Comparison of ENCODE assay signal across 18 cellular contexts in genomic region chr5:15133456-15133965, GRCh38.
DNase-seq lines count a peak whose midpoint lies in the region; ATAC-seq and TF ChIP-seq lines count a peak whose summit lies in the region.
"Had no signal": no experiment of that assay in that cellular context is flagged by ENCODE, and none has a peak within 500 bp of the region (broad histone marks: within the 10 kb centered on the region; RNA-seq: fewer than 3 reads in every experiment).

No MANE protein-coding gene starts in this region.

- TF ChIP-seq POLR2A in adrenal gland (IDR thresholded peaks at IDR 0.05) = no peak

- H3K4me2 ChIP-seq in GM23338 = no peak overlapping the region
- H3K4me2 ChIP-seq: A549; BLaER1 treated with 17β-estradiol and CSF1 and Interleukin-3, amounts not matched to agents 10 nM and 100 nM had no signal

- TF ChIP-seq CTCF in left ventricle myocardium inferior (IDR thresholded peaks at IDR 0.05; ENCODE audit: borderline replicate concordance) (no peak), right atrium auricular region (IDR thresholded peaks at IDR 0.05) (no peak), GM23338 (conservative IDR thresholded peaks at IDR 0.05; ENCODE audit: low read depth in 2 of 2) (no peak), adrenal gland (IDR thresholded peaks at IDR 0.05) (no peak)

- no peaks in the 10 kb centered on the region for H3K9me2 ChIP-seq in GM23338 (ENCODE audit: insufficient read depth)

- WGBS in adrenal gland, 4 donors = 66 to 79% (median 72%) methylated on average over 3 of the region's 3 CpGs

- H3K4me1 Mint-ChIP-seq in GM23338 = peaks cover 16% of the 10 kb centered on the region
- H3K4me1 Mint-ChIP-seq: B cell had no signal

- H3K27me3 ChIP-seq in left ventricle myocardium inferior (ENCODE audit: low read depth) (no peaks in the 10 kb centered on the region), right atrium auricular region (no peaks in the 10 kb centered on the region), GM23338 (ENCODE audit: insufficient read depth) (no peaks in the 10 kb centered on the region), adrenal gland (no peaks in the 10 kb centered on the region)
- H3K27me3 ChIP-seq: BLaER1 treated with 17β-estradiol and CSF1 and Interleukin-3, amounts not matched to agents 10 nM and 100 nM had no signal

- H3K27ac ChIP-seq in left ventricle myocardium inferior (replicated peaks) (no peak overlapping the region), right atrium auricular region (no peak overlapping the region), GM23338 (ENCODE audit: low read depth) (no peak overlapping the region), adrenal gland (no peak overlapping the region)
- H3K27ac ChIP-seq: 22Rv1; A549; BLaER1 treated with 17β-estradiol and CSF1 and Interleukin-3, amounts not matched to agents 10 nM and 100 nM; C4-2B had no signal

- H3K4me1 ChIP-seq in left ventricle myocardium inferior (peaks cover 11% of the 10 kb centered on the region), right atrium auricular region (no peaks in the 10 kb centered on the region), GM23338 (ENCODE audit: insufficient read depth) (no peaks in the 10 kb centered on the region), adrenal gland (replicated peaks in 1 of 2) (no peaks in the 10 kb centered on the region)
- H3K4me1 ChIP-seq: A549, Caco-2 had no signal

- H3K9me3 Mint-ChIP-seq in GM23338 = peaks cover 5% of the 10 kb centered on the region; the same call in 2 of the 3 replicates

- peaks cover 1% of the 10 kb centered on the region for H3K27me3 Mint-ChIP-seq in GM23338 (ENCODE audit: insufficient read depth, low read depth, poor library complexity)
- H3K27me3 Mint-ChIP-seq: B cell; CD4-positive, alpha-beta T cell had no signal

- H3K4me3 Mint-ChIP-seq in GM23338 = no peak overlapping the region
- H3K4me3 Mint-ChIP-seq: B cell; CD4-positive, alpha-beta T cell; CD8-positive, alpha-beta T cell had no signal

- intact Hi-C loops in Right ventricle myocardium inferior (cut with DNase I) (no loop called here), left ventricle myocardium inferior (cut with micrococcal nuclease) (no loop called here), left ventricle myocardium superior (cut with micrococcal nuclease) (no loop called here), adrenal gland (cut with DNase I) (no loop called here)

- H3K36me3 ChIP-seq in left ventricle myocardium inferior = no peaks in the 10 kb centered on the region
- H3K36me3 ChIP-seq in right atrium auricular region = no peaks in the 10 kb centered on the region
- no peaks in the 10 kb centered on the region for H3K36me3 ChIP-seq in GM23338 (ENCODE audit: insufficient read depth)
- H3K36me3 ChIP-seq in adrenal gland (replicated peaks in 1 of 2) = no peaks in the 10 kb centered on the region
- H3K36me3 ChIP-seq: BLaER1 treated with 17β-estradiol and CSF1 and Interleukin-3, amounts not matched to agents 10 nM and 100 nM had no signal

- H3K36me3 Mint-ChIP-seq in GM23338 (ENCODE audit: low read depth) = peaks cover 7% of the 10 kb centered on the region; the same call in 1 of the 3 replicates
- H3K36me3 Mint-ChIP-seq: CD8-positive, alpha-beta T cell had no signal

- no peaks in the 10 kb centered on the region for H4K20me1 ChIP-seq in GM23338 (replicated peaks; ENCODE audit: insufficient read depth)
- H4K20me1 ChIP-seq: BLaER1 treated with 17β-estradiol and CSF1 and Interleukin-3, amounts not matched to agents 10 nM and 100 nM had no signal

- DNase-seq in Right ventricle myocardium inferior (ENCODE audit: missing footprints) (no peak), left ventricle myocardium inferior (no peak), left ventricle myocardium superior (no peak), right atrium auricular region (ENCODE audit: low spot score) (no peak), GM23338 (ENCODE audit: low spot score) (no peak), adrenal gland (no peak)
- DNase-seq: AML-193; Caco-2; Calu3; CD4-positive, alpha-beta T cell; CD8-positive, alpha-beta T cell; DMS79 treated with DMSO at 0.1 percent for 48 hours; GF-D8 had no signal

- H3K27ac Mint-ChIP-seq in GM23338 = no peak overlapping the region
- H3K27ac Mint-ChIP-seq: B cell; CD4-positive, alpha-beta T cell; CD8-positive, alpha-beta T cell had no signal

- no peak overlapping the region for H3K4me3 ChIP-seq in left ventricle myocardium inferior
- no peak overlapping the region for H3K4me3 ChIP-seq in right atrium auricular region
- H3K4me3 ChIP-seq in GM23338 = no peak overlapping the region
- H3K4me3 ChIP-seq in adrenal gland = no peak overlapping the region
- H3K4me3 ChIP-seq: A549; BLaER1 treated with 17β-estradiol and CSF1 and Interleukin-3, amounts not matched to agents 10 nM and 100 nM had no signal

- H2AFZ ChIP-seq in GM23338 = 0 out of 2 replicates have a peak overlapping the region, but pooled peaks have one; percentile 2

- H3K9me3 ChIP-seq in left ventricle myocardium inferior (replicated peaks) (no peaks in the 10 kb centered on the region), right atrium auricular region (no peaks in the 10 kb centered on the region), adrenal gland (replicated peaks in 1 of 3) (no peaks in the 10 kb centered on the region)
- H3K9me3 ChIP-seq: A549; BLaER1 treated with 17β-estradiol and CSF1 and Interleukin-3, amounts not matched to agents 10 nM and 100 nM had no signal

- ATAC-seq in Right ventricle myocardium inferior = peak; percentile 37
- peak; percentile 41 for ATAC-seq in left ventricle myocardium superior
- ATAC-seq in GM23338 = no peak
- ATAC-seq: A549; CD8-positive, alpha-beta T cell had no signal

- no peaks in the 10 kb centered on the region for H3F3A ChIP-seq in GM23338 (replicated peaks; ENCODE audit: low read depth)

- H3K79me2 ChIP-seq in GM23338 (replicated peaks; ENCODE audit: insufficient read depth) = no peaks in the 10 kb centered on the region

TF ChIP-seq in GM23338, 12 proteins besides CTCF, POLR2A, EP300 and RAD21 (continues in another document):
- TF ChIP-seq, protein P1, sequence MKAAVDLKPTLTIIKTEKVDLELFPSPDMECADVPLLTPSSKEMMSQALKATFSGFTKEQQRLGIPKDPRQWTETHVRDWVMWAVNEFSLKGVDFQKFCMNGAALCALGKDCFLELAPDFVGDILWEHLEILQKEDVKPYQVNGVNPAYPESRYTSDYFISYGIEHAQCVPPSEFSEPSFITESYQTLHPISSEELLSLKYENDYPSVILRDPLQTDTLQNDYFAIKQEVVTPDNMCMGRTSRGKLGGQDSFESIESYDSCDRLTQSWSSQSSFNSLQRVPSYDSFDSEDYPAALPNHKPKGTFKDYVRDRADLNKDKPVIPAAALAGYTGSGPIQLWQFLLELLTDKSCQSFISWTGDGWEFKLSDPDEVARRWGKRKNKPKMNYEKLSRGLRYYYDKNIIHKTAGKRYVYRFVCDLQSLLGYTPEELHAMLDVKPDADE (IDR thresholded peaks at IDR 0.05) = no peak
